Comparison of ENCODE assay signal across 8 cellular contexts in genomic region chr11:2768471-2769408, GRCh38.
A peak's percentile ranks its signal among the peaks of the same experiment; 100 is the strongest.
DNase-seq lines count a peak whose midpoint lies in the region; ATAC-seq and TF ChIP-seq lines count a peak whose summit lies in the region.

No MANE protein-coding gene starts in this region.

- H3K27me3 ChIP-seq in left ventricle myocardium inferior (ENCODE audit: low read depth) (no peaks in the 10 kb centered on the region), kidney epithelial cell (ENCODE audit: control insufficient read depth, insufficient read depth, low read length) (no peaks in the 10 kb centered on the region), upper lobe of left lung (no peaks in the 10 kb centered on the region)

- H3K4me3 ChIP-seq in left ventricle myocardium inferior (no peak overlapping the region), kidney epithelial cell (ENCODE audit: low read depth, low read length) (no peak overlapping the region), upper lobe of left lung (no peak overlapping the region)

- H3K9me3 ChIP-seq in left ventricle myocardium inferior (replicated peaks) = no peaks in the 10 kb centered on the region
- no peaks in the 10 kb centered on the region for H3K9me3 ChIP-seq in upper lobe of left lung

- H3K36me3 ChIP-seq in left ventricle myocardium inferior = no peaks in the 10 kb centered on the region
- no peaks in the 10 kb centered on the region for H3K36me3 ChIP-seq in kidney epithelial cell (ENCODE audit: control insufficient read depth, insufficient read depth, low read length)
- no peaks in the 10 kb centered on the region for H3K36me3 ChIP-seq in upper lobe of left lung

- intact Hi-C loops in Right ventricle myocardium inferior (cut with DNase I) = no loop called here
- intact Hi-C loops in left ventricle myocardium inferior (cut with micrococcal nuclease) = no loop called here

- TF ChIP-seq EP300 in upper lobe of left lung (IDR thresholded peaks at IDR 0.05) = no peak

- H3K4me1 ChIP-seq in left ventricle myocardium inferior = no peaks in the 10 kb centered on the region
- H3K4me1 ChIP-seq in upper lobe of left lung = no peaks in the 10 kb centered on the region

- no peak for TF ChIP-seq POLR2A in upper lobe of left lung (IDR thresholded peaks at IDR 0.05)

- TF ChIP-seq CTCF in left ventricle myocardium inferior (IDR thresholded peaks at IDR 0.05; ENCODE audit: borderline replicate concordance) (no peak), kidney epithelial cell (IDR thresholded peaks at IDR 0.05; ENCODE audit: insufficient read depth, low read length, poor library complexity, severe bottlenecking) (no peak), upper lobe of left lung (IDR thresholded peaks at IDR 0.05) (no peak)

- peak; percentile 42 for DNase-seq in Right ventricle myocardium inferior (ENCODE audit: missing footprints)
- no peak for DNase-seq in left ventricle myocardium inferior
- DNase-seq in amniotic stem cell (lab: John Stamatoyannopoulos, UW) = peak; percentile 56
- peak; percentile 74 for DNase-seq in kidney epithelial cell (ENCODE audit: low read depth)
- DNase-seq in upper lobe of left lung = peak; percentile 15 to 43
- no peak for DNase-seq in DMS153 (lab: John Stamatoyannopoulos, UW)
- DNase-seq in LoVo (ENCODE audit: low spot score) = no peak

- WGBS in upper lobe of left lung, 2 donors = 87 to 91% methylated on average over 7 to 14 of the region's 14 CpGs

- H3K27ac ChIP-seq in left ventricle myocardium inferior (replicated peaks) (no peak overlapping the region), upper lobe of left lung (no peak overlapping the region)

- ATAC-seq in Right ventricle myocardium inferior = no peak
- ATAC-seq in upper lobe of left lung (ENCODE audit: low FRiP score in 2 of 2) = peak in 1 of 2 donors; percentile 62
- ATAC-seq in GM21717 (IDR thresholded peaks at IDR 0.05; ENCODE audit: unreplicated experiment) = no peak

Comparison
In these comparisons a context has a peak if more than half of its experiments do, and no peak if none do; other contexts are left out.
1. DNase-seq: peak in Right ventricle myocardium inferior (single experiment), amniotic stem cell (single experiment), kidney epithelial cell (single experiment) and upper lobe of left lung (2 of 2); none in left ventricle myocardium inferior (single experiment), DMS153 (single experiment) and LoVo (single experiment).